In the genomic region with DNA sequence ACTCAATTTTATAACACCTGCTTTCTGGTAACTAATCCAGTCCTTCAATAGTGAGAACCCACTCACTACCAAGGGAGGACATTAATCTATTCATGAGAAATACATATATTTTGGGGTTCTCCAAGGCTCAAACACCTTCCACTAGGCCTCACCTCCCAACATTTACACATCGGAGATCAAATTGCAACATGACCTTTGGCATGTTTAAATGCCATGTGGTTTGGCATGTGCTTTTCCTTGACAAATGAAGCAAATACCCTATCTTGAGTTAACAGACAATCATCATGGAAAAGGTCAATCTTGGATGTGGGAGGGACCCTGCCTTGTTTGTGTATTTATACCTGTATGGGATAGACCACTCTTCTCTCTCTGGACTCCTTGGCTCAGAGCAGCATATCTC, we compare ENCODE assay signal across 19 cellular contexts. TPM values are rescaled to one million over a fixed set of nuclear protein-coding genes. Genes with fewer than 3 reads are reported as not detected.
"Had no signal": no experiment of that assay in that cellular context is flagged by ENCODE, and none has a peak within 500 bp of the region (broad histone marks: within the 10 kb centered on the region; RNA-seq: fewer than 3 reads in every experiment).

No MANE protein-coding gene starts in this region.

- H3K4me1 Mint-ChIP-seq: activated naive CD8-positive, alpha-beta T cell treated with anti-CD3 and anti-CD28 coated beads for 36 hours had no signal

- H3K4me3 Mint-ChIP-seq: activated CD4-positive, alpha-beta memory T cell treated with anti-CD3 and anti-CD28 coated beads for 36 hours; activated naive CD8-positive, alpha-beta T cell treated with anti-CD3 and anti-CD28 coated beads for 36 hours; activated T-cell treated with anti-CD3 and anti-CD28 coated beads, Interleukin-2, amount 50 U/mL, for 4 hours; endodermal cell; natural killer cell treated with Interleukin-12 subunit alpha and Interleukin-12 subunit beta and Interleukin-15 and Interleukin-18, amount 100 ng/mL, for 72 hours had no signal

- H3K36me3 Mint-ChIP-seq: activated CD4-positive, alpha-beta memory T cell treated with anti-CD3 and anti-CD28 coated beads for 36 hours; activated naive CD8-positive, alpha-beta T cell treated with anti-CD3 and anti-CD28 coated beads for 36 hours; natural killer cell treated with Interleukin-12 subunit alpha and Interleukin-12 subunit beta and Interleukin-15 and Interleukin-18, amount 100 ng/mL, for 72 hours had no signal

- H3K27me3 ChIP-seq: sigmoid colon had no signal

- H3K27ac ChIP-seq: sigmoid colon had no signal

- H3K36me3 ChIP-seq: sigmoid colon had no signal

- H3K27ac Mint-ChIP-seq: activated CD4-positive, alpha-beta memory T cell treated with anti-CD3 and anti-CD28 coated beads for 36 hours; activated naive CD8-positive, alpha-beta T cell treated with anti-CD3 and anti-CD28 coated beads for 36 hours; endodermal cell; natural killer cell treated with Interleukin-12 subunit alpha and Interleukin-12 subunit beta and Interleukin-15 and Interleukin-18, amount 100 ng/mL, for 72 hours had no signal

- H3K4me1 ChIP-seq: sigmoid colon had no signal

- H3K4me3 ChIP-seq: sigmoid colon had no signal

- DNase-seq: activated CD4-positive, alpha-beta memory T cell treated with anti-CD3 and anti-CD28 coated beads for 36 hours; activated gamma-delta T cell treated with Interleukin-2 at 50 U/mL for 16 hours; activated naive CD8-positive, alpha-beta T cell treated with anti-CD3 and anti-CD28 coated beads for 36 hours; activated T-cell treated with anti-CD3 and anti-CD28 coated beads, Interleukin-2, amount 50 U/mL, for 4 hours; cerebellar nuclear complex; endodermal cell; hypothalamus; kidney glomerular epithelial cell; nucleus accumbens; sigmoid colon; stimulated activated naive CD4-positive, alpha-beta T cell had no signal

- H3K9me3 Mint-ChIP-seq: activated CD4-positive, alpha-beta memory T cell treated with anti-CD3 and anti-CD28 coated beads for 36 hours; endodermal cell; natural killer cell treated with Interleukin-12 subunit alpha and Interleukin-12 subunit beta and Interleukin-15 and Interleukin-18, amount 100 ng/mL, for 72 hours had no signal

- H3K9me3 ChIP-seq: sigmoid colon had no signal

- ATAC-seq: activated T-cell treated with anti-CD3 and anti-CD28 coated beads, Interleukin-2, amount 50 U/mL, for 4 hours; natural killer cell treated with Interleukin-12 subunit alpha and Interleukin-12 subunit beta and Interleukin-15 and Interleukin-18, amount 100 ng/mL, for 72 hours had no signal

RNA-seq across cellular contexts. Expression of a gene that starts 21.9 kb away (rescaled TPM):
- total RNA-seq: activated CD4-positive, alpha-beta memory T cell treated with anti-CD3 and anti-CD28 coated beads for 36 hours; activated naive CD8-positive, alpha-beta T cell treated with anti-CD3 and anti-CD28 coated beads for 36 hours; activated T-cell treated with anti-CD3 and anti-CD28 coated beads, Interleukin-2, amount 50 U/mL, for 4 hours; dermis microvascular lymphatic vessel endothelial cell; endodermal cell; glomerular endothelial cell; mammary epithelial cell; mucosa of gallbladder; natural killer cell treated with Interleukin-12 subunit alpha and Interleukin-12 subunit beta and Interleukin-15 and Interleukin-18, amount 100 ng/mL, for 72 hours; pulmonary artery endothelial cell; sigmoid colon; temporal lobe had no signal
- polyA plus RNA-seq: esophagus, mammary epithelial cell, sigmoid colon had no signal

RNA-seq across cellular contexts. Expression of a gene that starts 56.4 kb away (rescaled TPM):
- total RNA-seq: activated CD4-positive, alpha-beta memory T cell treated with anti-CD3 and anti-CD28 coated beads for 36 hours; activated naive CD8-positive, alpha-beta T cell treated with anti-CD3 and anti-CD28 coated beads for 36 hours; activated T-cell treated with anti-CD3 and anti-CD28 coated beads, Interleukin-2, amount 50 U/mL, for 4 hours; dermis microvascular lymphatic vessel endothelial cell; endodermal cell; glomerular endothelial cell; mucosa of gallbladder; natural killer cell treated with Interleukin-12 subunit alpha and Interleukin-12 subunit beta and Interleukin-15 and Interleukin-18, amount 100 ng/mL, for 72 hours; pulmonary artery endothelial cell; temporal lobe had no signal
